ENCODE assay signal across 1 cellular context in the genomic region with DNA sequence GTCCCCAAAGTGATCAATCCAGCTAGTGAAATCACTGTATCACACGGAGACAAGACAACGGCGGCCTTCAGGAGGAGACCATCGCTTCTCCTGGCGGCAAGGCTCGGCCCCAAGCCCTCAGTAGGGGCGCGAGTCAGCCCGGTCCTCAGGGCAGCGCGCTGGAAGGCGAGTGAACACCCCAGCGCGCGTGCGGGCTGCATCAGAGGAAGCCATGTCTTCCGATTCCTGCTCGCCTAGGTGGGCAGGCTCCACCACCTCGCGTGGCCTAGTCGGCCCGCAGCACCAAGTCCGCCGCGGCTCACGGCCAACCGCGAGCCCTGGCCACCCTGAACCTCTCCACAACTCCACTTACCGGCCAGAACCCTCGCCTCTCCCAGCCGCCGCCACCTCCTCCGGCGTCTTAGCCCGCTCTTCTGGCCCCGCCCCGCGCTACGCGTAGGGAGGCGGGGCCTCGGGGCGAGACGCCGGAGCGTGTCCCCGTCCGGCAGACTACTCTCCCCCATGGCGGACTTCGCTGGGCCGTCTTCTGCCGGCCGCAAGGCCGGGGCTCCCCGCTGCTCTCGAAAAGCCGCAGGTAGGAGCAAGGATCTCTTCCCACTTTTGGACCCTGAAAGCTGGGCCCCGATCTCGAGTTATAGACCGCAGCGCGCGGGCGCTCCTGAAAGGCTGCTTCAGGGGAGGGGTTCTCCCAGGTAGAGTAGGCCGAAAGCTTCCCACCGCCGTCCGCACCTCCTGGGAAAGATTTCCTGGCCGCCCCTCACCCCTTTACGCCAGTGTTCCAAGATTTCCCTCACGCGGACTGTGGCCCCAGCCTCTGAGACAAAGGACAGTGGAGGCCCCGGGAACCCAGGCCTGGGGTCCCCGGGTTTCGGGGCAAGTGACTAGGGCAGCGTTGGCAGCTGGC.
TF ChIP-seq lines count a peak whose summit lies in the region.

A gene with protein sequence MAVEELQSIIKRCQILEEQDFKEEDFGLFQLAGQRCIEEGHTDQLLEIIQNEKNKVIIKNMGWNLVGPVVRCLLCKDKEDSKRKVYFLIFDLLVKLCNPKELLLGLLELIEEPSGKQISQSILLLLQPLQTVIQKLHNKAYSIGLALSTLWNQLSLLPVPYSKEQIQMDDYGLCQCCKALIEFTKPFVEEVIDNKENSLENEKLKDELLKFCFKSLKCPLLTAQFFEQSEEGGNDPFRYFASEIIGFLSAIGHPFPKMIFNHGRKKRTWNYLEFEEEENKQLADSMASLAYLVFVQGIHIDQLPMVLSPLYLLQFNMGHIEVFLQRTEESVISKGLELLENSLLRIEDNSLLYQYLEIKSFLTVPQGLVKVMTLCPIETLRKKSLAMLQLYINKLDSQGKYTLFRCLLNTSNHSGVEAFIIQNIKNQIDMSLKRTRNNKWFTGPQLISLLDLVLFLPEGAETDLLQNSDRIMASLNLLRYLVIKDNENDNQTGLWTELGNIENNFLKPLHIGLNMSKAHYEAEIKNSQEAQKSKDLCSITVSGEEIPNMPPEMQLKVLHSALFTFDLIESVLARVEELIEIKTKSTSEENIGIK (minus strand): TSS at position 415 of the 904 bp plus-strand sequence. CDS start 988 bp downstream, outside the sequence.
A gene (plus strand): TSS at position 487 of the 904 bp plus-strand sequence. CDS start 15 bp downstream, at position 502.

TF ChIP-seq in GM12878, 131 proteins besides CTCF, POLR2A, EP300 and RAD21 (continued from another document):
- TF ChIP-seq, protein P1, sequence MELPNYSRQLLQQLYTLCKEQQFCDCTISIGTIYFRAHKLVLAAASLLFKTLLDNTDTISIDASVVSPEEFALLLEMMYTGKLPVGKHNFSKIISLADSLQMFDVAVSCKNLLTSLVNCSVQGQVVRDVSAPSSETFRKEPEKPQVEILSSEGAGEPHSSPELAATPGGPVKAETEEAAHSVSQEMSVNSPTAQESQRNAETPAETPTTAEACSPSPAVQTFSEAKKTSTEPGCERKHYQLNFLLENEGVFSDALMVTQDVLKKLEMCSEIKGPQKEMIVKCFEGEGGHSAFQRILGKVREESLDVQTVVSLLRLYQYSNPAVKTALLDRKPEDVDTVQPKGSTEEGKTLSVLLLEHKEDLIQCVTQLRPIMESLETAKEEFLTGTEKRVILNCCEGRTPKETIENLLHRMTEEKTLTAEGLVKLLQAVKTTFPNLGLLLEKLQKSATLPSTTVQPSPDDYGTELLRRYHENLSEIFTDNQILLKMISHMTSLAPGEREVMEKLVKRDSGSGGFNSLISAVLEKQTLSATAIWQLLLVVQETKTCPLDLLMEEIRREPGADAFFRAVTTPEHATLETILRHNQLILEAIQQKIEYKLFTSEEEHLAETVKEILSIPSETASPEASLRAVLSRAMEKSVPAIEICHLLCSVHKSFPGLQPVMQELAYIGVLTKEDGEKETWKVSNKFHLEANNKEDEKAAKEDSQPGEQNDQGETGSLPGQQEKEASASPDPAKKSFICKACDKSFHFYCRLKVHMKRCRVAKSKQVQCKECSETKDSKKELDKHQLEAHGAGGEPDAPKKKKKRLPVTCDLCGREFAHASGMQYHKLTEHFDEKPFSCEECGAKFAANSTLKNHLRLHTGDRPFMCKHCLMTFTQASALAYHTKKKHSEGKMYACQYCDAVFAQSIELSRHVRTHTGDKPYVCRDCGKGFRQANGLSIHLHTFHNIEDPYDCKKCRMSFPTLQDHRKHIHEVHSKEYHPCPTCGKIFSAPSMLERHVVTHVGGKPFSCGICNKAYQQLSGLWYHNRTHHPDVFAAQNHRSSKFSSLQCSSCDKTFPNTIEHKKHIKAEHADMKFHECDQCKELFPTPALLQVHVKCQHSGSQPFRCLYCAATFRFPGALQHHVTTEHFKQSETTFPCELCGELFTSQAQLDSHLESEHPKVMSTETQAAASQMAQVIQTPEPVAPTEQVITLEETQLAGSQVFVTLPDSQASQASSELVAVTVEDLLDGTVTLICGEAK (IDR thresholded peaks at IDR 0.05; ENCODE audit: borderline replicate concordance), result no peak
- TF ChIP-seq EGR1 (IDR thresholded peaks at IDR 0.05; ENCODE audit: borderline replicate concordance in 1 of 2, low read depth in 2 of 2, low read length in 2 of 2) (no peak), GATAD2B (conservative IDR thresholded peaks at IDR 0.05; ENCODE audit: low read depth) (peak; percentile 77), RBBP5 (conservative IDR thresholded peaks at IDR 0.05) (no peak), SUPT20H (IDR thresholded peaks at IDR 0.05; ENCODE audit: borderline replicate concordance, control insufficient read depth, low read depth, low read length) (no peak), ZNF207 (IDR thresholded peaks at IDR 0.05; ENCODE audit: borderline replicate concordance) (peak; percentile 22; the same call in 1 of the 2 replicates), SMAD5 (IDR thresholded peaks at IDR 0.05; ENCODE audit: low read depth) (peak; percentile 88; the same call in 1 of the 2 replicates), NR2C1 (IDR thresholded peaks at IDR 0.05) (no peak), SRF (IDR thresholded peaks at IDR 0.05; ENCODE audit: low read depth in 2 of 2, low read length in 2 of 2) (0 out of 4 replicates have a peak, but pooled peaks of 1 of the 2 experiments have one; percentile 6), BCL11A (IDR thresholded peaks at IDR 0.05; ENCODE audit: low read depth, low read length) (0 out of 2 replicates have a peak, but pooled peaks have one; percentile 9)
